Comparison of ENCODE assay signal across 8 cellular contexts in the genomic region with DNA sequence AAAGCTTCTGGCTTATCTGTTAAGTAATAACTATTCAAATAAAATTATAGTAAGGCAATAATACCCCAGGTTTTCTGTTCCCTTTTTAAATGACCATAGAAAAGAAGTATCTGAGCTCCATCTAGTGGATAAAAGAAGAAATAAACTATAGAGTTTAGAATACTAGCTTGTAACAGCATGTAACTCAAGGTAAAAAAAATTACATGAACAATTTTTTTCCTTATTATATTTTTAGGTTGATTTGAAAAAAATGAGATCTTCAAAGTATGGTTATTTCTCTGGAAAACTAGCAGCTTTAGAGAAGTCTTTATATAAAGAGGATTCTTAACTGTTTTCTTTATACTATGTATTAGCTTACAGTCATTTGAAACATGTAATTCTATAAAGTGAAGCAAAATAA. TPM values are rescaled to one million over a fixed set of nuclear protein-coding genes. Genes with fewer than 3 reads are reported as not detected.
DNase-seq lines count a peak whose midpoint lies in the region; TF ChIP-seq lines count a peak whose summit lies in the region.

No MANE protein-coding gene starts in this region.

- H3K36me3 Mint-ChIP-seq in activated T-helper 1 cell treated with anti-CD3 and anti-CD28 coated beads, Interleukin-12 subunit alpha, Interleukin-12 subunit beta, Interleukin-2, Interleukin-4 antibody, amounts not matched to agents 30 ng/mL and 10 ng/mL and 1 ng/mL, durations not matched to agents 14 hours and 24 hours and 36 hours (ENCODE audit: low read depth): no peaks in the 10 kb centered on the region

- no peak overlapping the region for H3K9ac ChIP-seq in parathyroid adenoma

- DNase-seq in GF-D8 (lab: John Stamatoyannopoulos, UW) (peak; percentile 39), H4 (ENCODE audit: low spot score) (peak; percentile 19), LHCN-M2 (ENCODE audit: low read depth) (peak; percentile 50), RPMI7951 (ENCODE audit: low read depth) (peak; percentile 37), esophagus muscularis mucosa (ENCODE audit: extremely low spot score) (no peak)
- DNase-seq in stimulated activated CD4-positive, alpha-beta T cell treated with anti-CD3 and anti-CD28 coated beads, Interleukin-4, amount 100 ng/mL, for 1 hour: no peak
- no peak for DNase-seq in activated T-helper 1 cell treated with anti-CD3 and anti-CD28 coated beads, Interleukin-12 subunit alpha, Interleukin-12 subunit beta, Interleukin-2, Interleukin-4 antibody, amounts not matched to agents 30 ng/mL and 10 ng/mL and 1 ng/mL, durations not matched to agents 14 hours and 24 hours and 36 hours (ENCODE audit: low spot score)

- H3K9me3 Mint-ChIP-seq in activated T-helper 1 cell treated with anti-CD3 and anti-CD28 coated beads, Interleukin-12 subunit alpha, Interleukin-12 subunit beta, Interleukin-2, Interleukin-4 antibody, amounts not matched to agents 30 ng/mL and 10 ng/mL and 1 ng/mL, durations not matched to agents 14 hours and 24 hours and 36 hours: no peaks in the 10 kb centered on the region

- H3K4me1 Mint-ChIP-seq in activated T-helper 1 cell treated with anti-CD3 and anti-CD28 coated beads, Interleukin-12 subunit alpha, Interleukin-12 subunit beta, Interleukin-2, Interleukin-4 antibody, amounts not matched to agents 30 ng/mL and 10 ng/mL and 1 ng/mL, durations not matched to agents 14 hours and 24 hours and 36 hours (ENCODE audit: low read depth): no peaks in the 10 kb centered on the region

- no peak overlapping the region for H3K4me3 ChIP-seq in esophagus muscularis mucosa
- no peak overlapping the region for H3K4me3 ChIP-seq in parathyroid adenoma (ENCODE audit: low read depth, low read length)

- H3K27ac Mint-ChIP-seq in activated T-helper 1 cell treated with anti-CD3 and anti-CD28 coated beads, Interleukin-12 subunit alpha, Interleukin-12 subunit beta, Interleukin-2, Interleukin-4 antibody, amounts not matched to agents 30 ng/mL and 10 ng/mL and 1 ng/mL, durations not matched to agents 14 hours and 24 hours and 36 hours: no peak overlapping the region

- no peak for TF ChIP-seq EP300 in esophagus muscularis mucosa (IDR thresholded peaks at IDR 0.05)

- H3K4me1 ChIP-seq in esophagus muscularis mucosa (peaks cover 0 to 11% (median 0%) of the 10 kb centered on the region in 4 donors), parathyroid adenoma (no peaks in the 10 kb centered on the region)

- intact Hi-C loops in esophagus muscularis mucosa (cut with DNase I): loop anchor here (5.0 to 10.0 kb wide), 3 partner anchors 45 to 218 kb away; no protein-coding TSS in a partner anchor
- intact Hi-C loops in activated T-helper 1 cell treated with anti-CD3 and anti-CD28 coated beads, Interleukin-12 subunit alpha, Interleukin-12 subunit beta, Interleukin-2, Interleukin-4 antibody, amounts not matched to agents 30 ng/mL and 10 ng/mL and 1 ng/mL, durations not matched to agents 14 hours and 24 hours and 36 hours (cut with micrococcal nuclease): loop anchor here (1.0 to 5.0 kb wide), 7 partner anchors 27 to 794 kb away; a partner anchor contains a TSS

- no peaks in the 10 kb centered on the region for H3K79me2 ChIP-seq in parathyroid adenoma

- no peak overlapping the region for H2AFZ ChIP-seq in parathyroid adenoma

- H3K36me3 ChIP-seq in esophagus muscularis mucosa: peaks cover 11 to 73% (median 45%) of the 10 kb centered on the region in 4 donors
- H3K36me3 ChIP-seq in parathyroid adenoma (ENCODE audit: control insufficient read depth, insufficient read depth, low read length): no peaks in the 10 kb centered on the region

- H3K4me2 ChIP-seq in parathyroid adenoma (ENCODE audit: low read length): no peak overlapping the region

- no peak for TF ChIP-seq POLR2A in esophagus muscularis mucosa (IDR thresholded peaks at IDR 0.05; ENCODE audit: low read depth)

- TF ChIP-seq CTCF in esophagus muscularis mucosa (IDR thresholded peaks at IDR 0.05): peak; percentile 51 to 63 (median 58)
- peak; percentile 63 for TF ChIP-seq CTCF in parathyroid adenoma (IDR thresholded peaks at IDR 0.05)

- no peaks in the 10 kb centered on the region for H3K27me3 Mint-ChIP-seq in activated T-helper 1 cell treated with anti-CD3 and anti-CD28 coated beads, Interleukin-12 subunit alpha, Interleukin-12 subunit beta, Interleukin-2, Interleukin-4 antibody, amounts not matched to agents 30 ng/mL and 10 ng/mL and 1 ng/mL, durations not matched to agents 14 hours and 24 hours and 36 hours (ENCODE audit: insufficient read depth)

- H3K4me3 Mint-ChIP-seq in activated T-helper 1 cell treated with anti-CD3 and anti-CD28 coated beads, Interleukin-12 subunit alpha, Interleukin-12 subunit beta, Interleukin-2, Interleukin-4 antibody, amounts not matched to agents 30 ng/mL and 10 ng/mL and 1 ng/mL, durations not matched to agents 14 hours and 24 hours and 36 hours: no peak overlapping the region

- H3K27me3 ChIP-seq in esophagus muscularis mucosa: no peaks in the 10 kb centered on the region
- no peaks in the 10 kb centered on the region for H3K27me3 ChIP-seq in parathyroid adenoma (ENCODE audit: control insufficient read depth, insufficient read depth, low read length)

- H3K9me3 ChIP-seq in esophagus muscularis mucosa (no peaks in the 10 kb centered on the region), parathyroid adenoma (ENCODE audit: control insufficient read depth, low read length) (no peaks in the 10 kb centered on the region)

- no peak overlapping the region for H3K27ac ChIP-seq in esophagus muscularis mucosa (replicated peaks in 1 of 4)
- no peak overlapping the region for H3K27ac ChIP-seq in parathyroid adenoma

RNA-seq across cellular contexts. Expression of a gene that starts 58.1 kb away (rescaled TPM):
- total RNA-seq in H4 (2014; rRNA removed; shearing (Covaris generic)): 103 and 110 TPM in 2 replicates
- total RNA-seq in LHCN-M2 (2014; rRNA removed) (146 and 168 TPM in 2 replicates), esophagus muscularis mucosa (100 to 1,000 TPM; 210 to 288 (median 249) TPM)
- polyA plus RNA-seq in LHCN-M2 (2012): 51.1 TPM
- total RNA-seq in RPMI7951 (2014; rRNA removed; shearing (Covaris generic)): 182 and 188 TPM in 2 replicates
- total RNA-seq in activated T-helper 1 cell treated with anti-CD3 and anti-CD28 coated beads, Interleukin-12 subunit alpha, Interleukin-12 subunit beta, Interleukin-2, Interleukin-4 antibody, amounts not matched to agents 30 ng/mL and 10 ng/mL and 1 ng/mL, durations not matched to agents 14 hours and 24 hours and 36 hours: 14.4 and 16.4 TPM in 2 replicates

Comparison
In these comparisons a context has a peak if more than half of its experiments do, and no peak if none do; other contexts are left out.
1. DNase-seq: peak in GF-D8 (single experiment), H4 (single experiment), LHCN-M2 (single experiment) and RPMI7951 (single experiment); none in esophagus muscularis mucosa (single experiment), stimulated activated CD4-positive, alpha-beta T cell treated with anti-CD3 and anti-CD28 coated beads, Interleukin-4, amount 100 ng/mL, for 1 hour (single experiment) and activated T-helper 1 cell treated with anti-CD3 and anti-CD28 coated beads, Interleukin-12 subunit alpha, Interleukin-12 subunit beta, Interleukin-2, Interleukin-4 antibody, amounts not matched to agents 30 ng/mL and 10 ng/mL and 1 ng/mL, durations not matched to agents 14 hours and 24 hours and 36 hours (single experiment).